In the genomic region with DNA sequence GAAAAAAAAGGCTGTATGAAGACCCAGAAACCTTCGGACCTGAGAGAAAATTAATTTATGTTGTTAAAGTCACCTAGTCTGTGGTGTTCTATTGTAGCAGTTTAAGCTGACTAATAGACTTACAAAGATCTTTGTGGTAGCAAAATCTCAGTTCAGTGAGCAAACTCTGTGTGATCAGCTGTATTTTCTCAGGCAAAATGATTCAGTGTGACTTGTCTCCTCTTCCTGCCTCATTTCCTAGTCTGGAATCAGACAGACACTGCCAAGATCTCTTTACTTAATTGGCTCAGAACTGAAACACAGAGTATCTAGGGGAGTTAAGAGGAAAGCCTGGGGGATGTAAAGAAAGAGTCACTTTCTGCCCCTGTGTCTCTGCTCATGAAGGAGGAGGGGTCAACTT, we compare ENCODE assay signal across 19 cellular contexts.
A peak's percentile ranks its signal among the peaks of the same experiment; 100 is the strongest.
DNase-seq lines count a peak whose midpoint lies in the region; ATAC-seq and TF ChIP-seq lines count a peak whose summit lies in the region.
"Had no signal": no experiment of that assay in that cellular context is flagged by ENCODE, and none has a peak within 500 bp of the region (broad histone marks: within the 10 kb centered on the region; RNA-seq: fewer than 3 reads in every experiment).

No MANE protein-coding gene starts in this region.

- H3K9me3 ChIP-seq in right lobe of liver (no peaks in the 10 kb centered on the region), upper lobe of right lung (no peaks in the 10 kb centered on the region)
- H3K9me3 ChIP-seq: esophagus muscularis mucosa, tibial nerve had no signal

- intact Hi-C loops in right lobe of liver (cut with DNase I): no loop called here
- intact Hi-C loops in upper lobe of right lung (cut with DNase I): no loop called here

- H3K36me3 Mint-ChIP-seq in T-helper 2 cell treated with Interferon-gamma antibody and Interleukin-4, amounts not matched to agents 5 μg/mL and 100 μg/mL, for 36 hours (ENCODE audit: low read depth): no peaks in the 10 kb centered on the region

- H3K4me3 ChIP-seq in ACC112 (ENCODE audit: low read depth, low read length): no peak overlapping the region
- no peak overlapping the region for H3K4me3 ChIP-seq in brain microvascular endothelial cell (ENCODE audit: low read depth, low read length)
- no peak overlapping the region for H3K4me3 ChIP-seq in right lobe of liver
- no peak overlapping the region for H3K4me3 ChIP-seq in upper lobe of right lung
- H3K4me3 ChIP-seq: esophagus muscularis mucosa, K562, tibial nerve had no signal

- WGBS in right lobe of liver (ENCODE audit: insufficient coverage, low coverage, low lambda C conversion rate, missing lambda C conversion rate): 44% methylated on average over 1 of the region's 1 CpG

- H3K27me3 ChIP-seq in ACC112 (ENCODE audit: insufficient read depth, low read length): no peaks in the 10 kb centered on the region
- H3K27me3 ChIP-seq in brain microvascular endothelial cell (replicated peaks): no peaks in the 10 kb centered on the region
- no peaks in the 10 kb centered on the region for H3K27me3 ChIP-seq in right lobe of liver
- H3K27me3 ChIP-seq in upper lobe of right lung: no peaks in the 10 kb centered on the region
- H3K27me3 ChIP-seq: esophagus muscularis mucosa, tibial nerve had no signal

- TF ChIP-seq CTCF in brain microvascular endothelial cell (IDR thresholded peaks at IDR 0.05; ENCODE audit: low read depth, low read length, missing control alignments) (no peak), right lobe of liver (IDR thresholded peaks at IDR 0.05) (no peak), upper lobe of right lung (IDR thresholded peaks at IDR 0.05) (no peak)

- no peaks in the 10 kb centered on the region for H3K79me2 ChIP-seq in ACC112 (ENCODE audit: control insufficient read depth, insufficient read depth, low read length, unreplicated experiment)

- H3K27me3 Mint-ChIP-seq in T-helper 2 cell treated with Interferon-gamma antibody and Interleukin-4, amounts not matched to agents 5 μg/mL and 100 μg/mL, for 36 hours (ENCODE audit: low read depth): no peaks in the 10 kb centered on the region
- H3K27me3 Mint-ChIP-seq: activated CD4-positive, alpha-beta memory T cell treated with anti-CD3 and anti-CD28 coated beads, Interleukin-2, amount 10 ng/mL, durations not matched to agents 7 days and 5 days had no signal

- TF ChIP-seq POLR2A in right lobe of liver (IDR thresholded peaks at IDR 0.05): no peak

- H3K27ac ChIP-seq in ACC112 (ENCODE audit: low read depth, low read length): peak overlapping the region; percentile 61
- peak overlapping the region; percentile 74 for H3K27ac ChIP-seq in brain microvascular endothelial cell
- no peak overlapping the region for H3K27ac ChIP-seq in right lobe of liver
- no peak overlapping the region for H3K27ac ChIP-seq in upper lobe of right lung
- H3K27ac ChIP-seq: esophagus muscularis mucosa, tibial nerve had no signal

- ATAC-seq in right lobe of liver (no peak), upper lobe of right lung (no peak)
- ATAC-seq: K562 had no signal

- H3K4me1 ChIP-seq in ACC112 (ENCODE audit: control insufficient read depth, insufficient read depth, low read length, unreplicated experiment) (peaks cover 13% of the 10 kb centered on the region), right lobe of liver (no peaks in the 10 kb centered on the region), upper lobe of right lung (no peaks in the 10 kb centered on the region)
- H3K4me1 ChIP-seq: esophagus muscularis mucosa, tibial nerve had no signal

- no peaks in the 10 kb centered on the region for H3K4me1 Mint-ChIP-seq in T-helper 2 cell treated with Interferon-gamma antibody and Interleukin-4, amounts not matched to agents 5 μg/mL and 100 μg/mL, for 36 hours (ENCODE audit: low read depth)
- H3K4me1 Mint-ChIP-seq: activated CD4-positive, alpha-beta memory T cell treated with anti-CD3 and anti-CD28 coated beads, Interleukin-2, amount 10 ng/mL, durations not matched to agents 7 days and 5 days had no signal

- H3K27ac Mint-ChIP-seq in T-helper 2 cell treated with Interferon-gamma antibody and Interleukin-4, amounts not matched to agents 5 μg/mL and 100 μg/mL, for 36 hours: no peak overlapping the region
- H3K27ac Mint-ChIP-seq: activated CD4-positive, alpha-beta memory T cell treated with anti-CD3 and anti-CD28 coated beads, Interleukin-2, amount 10 ng/mL, durations not matched to agents 7 days and 5 days; activated T-helper 2 cell treated with anti-CD3 and anti-CD28 coated beads, Interferon-gamma antibody, Interleukin-2, Interleukin-4, amounts not matched to agents 10 μg/mL and 5 μg/mL and 100 μg/mL, durations not matched to agents 14 hours and 24 hours and 36 hours had no signal

- DNase-seq in HS-5 (ENCODE audit: low read depth) (peak; percentile 76), brain microvascular endothelial cell (peak; percentile 72), kidney glomerular epithelial cell (lab: John Stamatoyannopoulos, UW) (peak; percentile 75), right lobe of liver (no peak), upper lobe of right lung (no peak)
- no peak for DNase-seq in T-helper 2 cell treated with Interferon-gamma antibody and Interleukin-4, amounts not matched to agents 5 μg/mL and 100 μg/mL, for 36 hours (ENCODE audit: low spot score)
- no peak for DNase-seq in stimulated activated CD4-positive, alpha-beta T cell treated with anti-CD3 and anti-CD28 coated beads, Interleukin-12 subunit alpha, Interleukin-12 subunit beta, amount 100 ng/mL, for 4 hours
- DNase-seq: activated CD4-positive, alpha-beta memory T cell treated with anti-CD3 and anti-CD28 coated beads, Interleukin-2, amount 10 ng/mL, durations not matched to agents 7 days and 5 days; DMS 273 treated with DMSO at 0.1 percent for 48 hours; mesendoderm; NCI-H1694; occipital lobe; Right ventricle myocardium superior; T1000 had no signal

- H3K4me3 Mint-ChIP-seq in T-helper 2 cell treated with Interferon-gamma antibody and Interleukin-4, amounts not matched to agents 5 μg/mL and 100 μg/mL, for 36 hours: no peak overlapping the region
- H3K4me3 Mint-ChIP-seq: activated CD4-positive, alpha-beta memory T cell treated with anti-CD3 and anti-CD28 coated beads, Interleukin-2, amount 10 ng/mL, durations not matched to agents 7 days and 5 days had no signal

- peak overlapping the region; percentile 84 for H2AFZ ChIP-seq in ACC112 (ENCODE audit: low read length, unreplicated experiment)

- H3K9me3 Mint-ChIP-seq in T-helper 2 cell treated with Interferon-gamma antibody and Interleukin-4, amounts not matched to agents 5 μg/mL and 100 μg/mL, for 36 hours: peaks cover 6% of the 10 kb centered on the region

- H3K36me3 ChIP-seq in ACC112 (ENCODE audit: insufficient read depth, low read length): no peaks in the 10 kb centered on the region
- H3K36me3 ChIP-seq in brain microvascular endothelial cell (replicated peaks): no peaks in the 10 kb centered on the region
- H3K36me3 ChIP-seq in right lobe of liver: no peaks in the 10 kb centered on the region
- H3K36me3 ChIP-seq in upper lobe of right lung: no peaks in the 10 kb centered on the region
- H3K36me3 ChIP-seq: esophagus muscularis mucosa, tibial nerve had no signal

- in situ Hi-C loops in brain microvascular endothelial cell (cut with HindIII; ENCODE audit: low pct_ligation_motif_present, low sequenced_read_pairs): no loop called here

Comparison
In these comparisons a context has a peak if more than half of its experiments do, and no peak if none do; other contexts are left out.
1. H3K27ac ChIP-seq: peak in ACC112 (single experiment) and brain microvascular endothelial cell (single experiment); none in right lobe of liver (0 of 3) and upper lobe of right lung (single experiment).
2. DNase-seq: peak in HS-5 (single experiment), brain microvascular endothelial cell (single experiment) and kidney glomerular epithelial cell (single experiment); none in right lobe of liver (0 of 3), upper lobe of right lung (single experiment), T-helper 2 cell treated with Interferon-gamma antibody and Interleukin-4, amounts not matched to agents 5 μg/mL and 100 μg/mL, for 36 hours (single experiment) and stimulated activated CD4-positive, alpha-beta T cell treated with anti-CD3 and anti-CD28 coated beads, Interleukin-12 subunit alpha, Interleukin-12 subunit beta, amount 100 ng/mL, for 4 hours (single experiment).